ENCODE assay signal across 18 cellular contexts in the genomic region with DNA sequence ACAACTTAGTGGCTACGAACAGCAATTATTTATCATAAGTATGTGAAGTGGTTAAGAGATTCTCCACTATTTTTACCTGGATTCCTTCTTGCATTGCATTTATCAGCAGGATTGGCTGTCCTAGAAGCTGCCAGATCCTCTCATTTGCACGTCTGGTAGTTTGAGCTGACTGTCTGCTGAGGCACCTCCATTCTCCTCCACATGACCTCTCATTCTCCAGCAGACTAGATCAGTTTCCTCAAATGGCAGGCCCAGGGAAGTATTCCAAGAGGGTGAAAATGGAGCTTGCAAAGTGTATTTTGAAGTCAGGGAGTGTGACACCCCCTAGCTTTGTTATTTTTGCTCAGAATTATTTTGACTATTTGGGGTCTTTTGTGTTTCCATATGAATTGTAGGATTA.
DNase-seq lines count a peak whose midpoint lies in the region; ATAC-seq and TF ChIP-seq lines count a peak whose summit lies in the region.
"Had no signal": no experiment of that assay in that cellular context is flagged by ENCODE, and none has a peak within 500 bp of the region (broad histone marks: within the 10 kb centered on the region; RNA-seq: fewer than 3 reads in every experiment).

No MANE protein-coding gene starts in this region.

- DNase-seq in BE2C = peak; percentile 12
- no peak for DNase-seq in WTC11 (ENCODE audit: low spot score)
- DNase-seq in left ventricle myocardium inferior = peak; percentile 16
- no peak for DNase-seq in trophoblast cell
- DNase-seq in 8988T = no peak
- DNase-seq in brain microvascular endothelial cell = no peak
- DNase-seq: CD4-positive, CD25-positive, alpha-beta regulatory T cell; H7; NCI-H1092 treated with DMSO at 0.1 percent for 48 hours; NCI-H1436 treated with DMSO at 0.1 percent for 48 hours; NCI-H1930; NCI-H226; NCI-H510A treated with DMSO at 0.1 percent for 48 hours; NCI-H748 treated with DMSO at 0.1 percent for 48 hours; SJCRH30 had no signal

- H3K27ac Mint-ChIP-seq in WTC11 = no peak overlapping the region
- no peak overlapping the region for H3K27ac Mint-ChIP-seq in stimulated activated memory B cell treated with anti-CD40 and anti-IgM and Interleukin-4, amounts not matched to agents 10 μg/mL and 1 μg/mL and 100 μg/mL, for 72 hours
- H3K27ac Mint-ChIP-seq: CD4-positive, CD25-positive, alpha-beta regulatory T cell had no signal

- H3K27me3 ChIP-seq in BE2C (no peaks in the 10 kb centered on the region), left ventricle myocardium inferior (ENCODE audit: low read depth) (no peaks in the 10 kb centered on the region), trophoblast cell (ENCODE audit: insufficient read depth, low read length) (no peaks in the 10 kb centered on the region), brain microvascular endothelial cell (replicated peaks) (no peaks in the 10 kb centered on the region)
- H3K27me3 ChIP-seq: SJCRH30 had no signal

- H4K12ac ChIP-seq in trophoblast cell (ENCODE audit: low read depth, low read length) = no peak overlapping the region

- H3K4ac ChIP-seq in trophoblast cell (ENCODE audit: low read depth, low read length) = no peak overlapping the region

- H3K36me3 Mint-ChIP-seq in WTC11 = no peaks in the 10 kb centered on the region
- H3K36me3 Mint-ChIP-seq in stimulated activated memory B cell treated with anti-CD40 and anti-IgM and Interleukin-4, amounts not matched to agents 10 μg/mL and 1 μg/mL and 100 μg/mL, for 72 hours = no peaks in the 10 kb centered on the region
- H3K36me3 Mint-ChIP-seq: CD4-positive, CD25-positive, alpha-beta regulatory T cell had no signal

- no peak overlapping the region for H2AFZ ChIP-seq in trophoblast cell (ENCODE audit: insufficient read depth, low read length, poor library complexity)

- H3K9me3 Mint-ChIP-seq in WTC11 = no peaks in the 10 kb centered on the region
- H3K9me3 Mint-ChIP-seq in stimulated activated memory B cell treated with anti-CD40 and anti-IgM and Interleukin-4, amounts not matched to agents 10 μg/mL and 1 μg/mL and 100 μg/mL, for 72 hours = peaks cover 3% of the 10 kb centered on the region

- H3K27ac ChIP-seq in left ventricle myocardium inferior (replicated peaks) (peak overlapping the region; percentile 74), trophoblast cell (ENCODE audit: low read depth, low read length) (no peak overlapping the region), brain microvascular endothelial cell (no peak overlapping the region)
- H3K27ac ChIP-seq: RWPE1, SJCRH30 had no signal

- no peak overlapping the region for H2BK5ac ChIP-seq in trophoblast cell (ENCODE audit: low read depth, low read length, poor library complexity)

- H3K36me3 ChIP-seq in BE2C (no peaks in the 10 kb centered on the region), left ventricle myocardium inferior (no peaks in the 10 kb centered on the region), trophoblast cell (ENCODE audit: control insufficient read depth in 1 of 2, insufficient read depth in 2 of 2, low read length in 2 of 2) (no peaks in the 10 kb centered on the region), brain microvascular endothelial cell (replicated peaks) (no peaks in the 10 kb centered on the region)
- H3K36me3 ChIP-seq: SJCRH30 had no signal

- no peaks in the 10 kb centered on the region for H3K27me3 Mint-ChIP-seq in WTC11 (ENCODE audit: low read depth)
- no peaks in the 10 kb centered on the region for H3K27me3 Mint-ChIP-seq in stimulated activated memory B cell treated with anti-CD40 and anti-IgM and Interleukin-4, amounts not matched to agents 10 μg/mL and 1 μg/mL and 100 μg/mL, for 72 hours
- H3K27me3 Mint-ChIP-seq: CD4-positive, CD25-positive, alpha-beta regulatory T cell had no signal

- no peak overlapping the region for H2BK12ac ChIP-seq in trophoblast cell (ENCODE audit: low read length)

- TF ChIP-seq CTCF in BE2C (IDR thresholded peaks at IDR 0.05; ENCODE audit: low read depth, low read length) (no peak), WTC11 (IDR thresholded peaks at IDR 0.05) (no peak), left ventricle myocardium inferior (IDR thresholded peaks at IDR 0.05; ENCODE audit: borderline replicate concordance) (no peak), brain microvascular endothelial cell (IDR thresholded peaks at IDR 0.05; ENCODE audit: low read depth, low read length, missing control alignments) (no peak)

- H3K4me1 ChIP-seq in BE2C (peaks cover 12% of the 10 kb centered on the region), left ventricle myocardium inferior (peaks cover 18% of the 10 kb centered on the region), trophoblast cell (ENCODE audit: control insufficient read depth in 1 of 2, insufficient read depth in 2 of 2, low read length in 2 of 2) (no peaks in the 10 kb centered on the region)

- H4K8ac ChIP-seq in trophoblast cell (ENCODE audit: low read depth, low read length) = no peak overlapping the region

- no peak overlapping the region for H4K91ac ChIP-seq in trophoblast cell (ENCODE audit: low read depth, low read length)

- no peaks in the 10 kb centered on the region for H3K4me1 Mint-ChIP-seq in WTC11
- no peaks in the 10 kb centered on the region for H3K4me1 Mint-ChIP-seq in stimulated activated memory B cell treated with anti-CD40 and anti-IgM and Interleukin-4, amounts not matched to agents 10 μg/mL and 1 μg/mL and 100 μg/mL, for 72 hours
- H3K4me1 Mint-ChIP-seq: CD4-positive, CD25-positive, alpha-beta regulatory T cell had no signal

- H3K18ac ChIP-seq in trophoblast cell (ENCODE audit: low read length) = no peak overlapping the region

- POLR2A ChIA-PET in WTC11 (lab: Charles Lee) = no interaction called here

- H3K4me3 ChIP-seq in BE2C (ENCODE audit: low read depth, low read length) (no peak overlapping the region), left ventricle myocardium inferior (no peak overlapping the region), trophoblast cell (ENCODE audit: low read depth, low read length) (no peak overlapping the region), brain microvascular endothelial cell (ENCODE audit: low read depth, low read length) (no peak overlapping the region)
- H3K4me3 ChIP-seq: K562, SJCRH30 had no signal

- no peak overlapping the region for H3K4me3 Mint-ChIP-seq in WTC11
- H3K4me3 Mint-ChIP-seq in stimulated activated memory B cell treated with anti-CD40 and anti-IgM and Interleukin-4, amounts not matched to agents 10 μg/mL and 1 μg/mL and 100 μg/mL, for 72 hours = no peak overlapping the region
- H3K4me3 Mint-ChIP-seq: CD4-positive, CD25-positive, alpha-beta regulatory T cell had no signal

- ATAC-seq in WTC11 = peak; percentile 51; the same call in 1 of the 2 replicates
- no peak for ATAC-seq in stimulated activated memory B cell treated with anti-CD40 and anti-IgM and Interleukin-4, amounts not matched to agents 10 μg/mL and 1 μg/mL and 100 μg/mL, for 72 hours
- ATAC-seq: K562 had no signal

- no peak overlapping the region for H3K23ac ChIP-seq in trophoblast cell (ENCODE audit: low read length)

- in situ Hi-C loops in brain microvascular endothelial cell (cut with HindIII; ENCODE audit: low pct_ligation_motif_present, low sequenced_read_pairs) = no loop called here

- CTCF ChIA-PET in WTC11 (lab: Charles Lee) = no interaction called here

- peak overlapping the region; percentile 74 for H3K9ac ChIP-seq in trophoblast cell (ENCODE audit: low read length)

- H3K9me3 ChIP-seq in BE2C (no peaks in the 10 kb centered on the region), left ventricle myocardium inferior (replicated peaks) (no peaks in the 10 kb centered on the region), trophoblast cell (ENCODE audit: insufficient read depth, low read depth, low read length) (no peaks in the 10 kb centered on the region)
- H3K9me3 ChIP-seq: SJCRH30 had no signal

- no peak overlapping the region for H2AK5ac ChIP-seq in trophoblast cell (ENCODE audit: low read length)

- H3K14ac ChIP-seq in trophoblast cell (ENCODE audit: low read length) = no peak overlapping the region

- H3K4me2 ChIP-seq in trophoblast cell (ENCODE audit: low read length) = no peak overlapping the region

- H3K79me2 ChIP-seq in trophoblast cell (ENCODE audit: control insufficient read depth, insufficient read depth, low read length, poor library complexity) = no peaks in the 10 kb centered on the region

- no peaks in the 10 kb centered on the region for H3K79me1 ChIP-seq in trophoblast cell (ENCODE audit: low read length)

- intact Hi-C loops in left ventricle myocardium inferior (cut with micrococcal nuclease) = no loop called here

- no CpG with 5 or more reads among the region's 2 CpGs for WGBS in trophoblast cell (ENCODE audit: extremely low coverage, insufficient coverage, insufficient read length)

- H2BK120ac ChIP-seq in trophoblast cell (ENCODE audit: insufficient read depth, low read length, poor library complexity) = no peak overlapping the region

TF ChIP-seq in WTC11, 78 proteins besides CTCF, POLR2A, EP300 and RAD21 (continues in another document):
- TF ChIP-seq ZNF671 (CRISPR knock-in tag; IDR thresholded peaks at IDR 0.05) = no peak
- no peak for TF ChIP-seq FOXK1 (CRISPR knock-in tag; IDR thresholded peaks at IDR 0.05)
- TF ChIP-seq, protein P1, sequence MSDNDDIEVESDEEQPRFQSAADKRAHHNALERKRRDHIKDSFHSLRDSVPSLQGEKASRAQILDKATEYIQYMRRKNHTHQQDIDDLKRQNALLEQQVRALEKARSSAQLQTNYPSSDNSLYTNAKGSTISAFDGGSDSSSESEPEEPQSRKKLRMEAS (CRISPR knock-in tag; IDR thresholded peaks at IDR 0.05) = no peak
- TF ChIP-seq, protein P2, sequence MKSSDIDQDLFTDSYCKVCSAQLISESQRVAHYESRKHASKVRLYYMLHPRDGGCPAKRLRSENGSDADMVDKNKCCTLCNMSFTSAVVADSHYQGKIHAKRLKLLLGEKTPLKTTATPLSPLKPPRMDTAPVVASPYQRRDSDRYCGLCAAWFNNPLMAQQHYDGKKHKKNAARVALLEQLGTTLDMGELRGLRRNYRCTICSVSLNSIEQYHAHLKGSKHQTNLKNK (CRISPR knock-in tag; IDR thresholded peaks at IDR 0.05) = no peak
- TF ChIP-seq, protein P3, sequence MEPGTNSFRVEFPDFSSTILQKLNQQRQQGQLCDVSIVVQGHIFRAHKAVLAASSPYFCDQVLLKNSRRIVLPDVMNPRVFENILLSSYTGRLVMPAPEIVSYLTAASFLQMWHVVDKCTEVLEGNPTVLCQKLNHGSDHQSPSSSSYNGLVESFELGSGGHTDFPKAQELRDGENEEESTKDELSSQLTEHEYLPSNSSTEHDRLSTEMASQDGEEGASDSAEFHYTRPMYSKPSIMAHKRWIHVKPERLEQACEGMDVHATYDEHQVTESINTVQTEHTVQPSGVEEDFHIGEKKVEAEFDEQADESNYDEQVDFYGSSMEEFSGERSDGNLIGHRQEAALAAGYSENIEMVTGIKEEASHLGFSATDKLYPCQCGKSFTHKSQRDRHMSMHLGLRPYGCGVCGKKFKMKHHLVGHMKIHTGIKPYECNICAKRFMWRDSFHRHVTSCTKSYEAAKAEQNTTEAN (CRISPR knock-in tag; IDR thresholded peaks at IDR 0.05) = no peak
- TF ChIP-seq TP53 (CRISPR knock-in tag; IDR thresholded peaks at IDR 0.05) = no peak
- TF ChIP-seq ZNF263 (CRISPR knock-in tag; IDR thresholded peaks at IDR 0.05; ENCODE audit: low read depth) = no peak
- TF ChIP-seq CBFB (CRISPR knock-in tag; IDR thresholded peaks at IDR 0.05; ENCODE audit: low read depth) = no peak
- no peak for TF ChIP-seq CREB1 (CRISPR knock-in tag; IDR thresholded peaks at IDR 0.05)
- no peak for TF ChIP-seq ZBTB21 (CRISPR knock-in tag; IDR thresholded peaks at IDR 0.05; ENCODE audit: borderline replicate concordance)

Comparison
In these comparisons a context has a peak if more than half of its experiments do, and no peak if none do; other contexts are left out.
1. DNase-seq: peak in BE2C (single experiment) and left ventricle myocardium inferior (single experiment); none in WTC11 (single experiment), trophoblast cell (0 of 2), 8988T (single experiment) and brain microvascular endothelial cell (single experiment).